Comparison of ENCODE assay signal across 34 cellular contexts in genomic region chr10:122478971-122479370, GRCh38. TPM values are rescaled to one million over a fixed set of nuclear protein-coding genes. Genes with fewer than 3 reads are reported as not detected.
DNase-seq lines count a peak whose midpoint lies in the region; ATAC-seq and TF ChIP-seq lines count a peak whose summit lies in the region.
"Had no signal": no experiment of that assay in that cellular context is flagged by ENCODE, and none has a peak within 500 bp of the region (broad histone marks: within the 10 kb centered on the region; RNA-seq: fewer than 3 reads in every experiment).

No MANE protein-coding gene starts in this region.

- intact Hi-C loops in Right ventricle myocardium superior (cut with DNase I), result no loop called here
- intact Hi-C loops in heart right ventricle (cut with DNase I), result no loop called here
- intact Hi-C loops in CD4-positive, alpha-beta memory T cell (cut with micrococcal nuclease), result no loop called here

- H4K12ac ChIP-seq in trophoblast cell (ENCODE audit: low read depth, low read length), result no peak overlapping the region

- H2BK12ac ChIP-seq in trophoblast cell (ENCODE audit: low read length), result peak overlapping the region; percentile 88

- H3K4me1 Mint-ChIP-seq in glutamatergic neuron (ENCODE audit: low read depth, unreplicated experiment), result peaks cover 26% of the 10 kb centered on the region
- peaks cover 3 to 6% (median 6%) of the 10 kb centered on the region in 4 donors for H3K4me1 Mint-ChIP-seq in CD4-positive, alpha-beta memory T cell

- H3K4me3 ChIP-seq in heart right ventricle, result no peak overlapping the region
- no peak overlapping the region for H3K4me3 ChIP-seq in trophoblast cell (ENCODE audit: low read depth, low read length)
- H3K4me3 ChIP-seq in CD4-positive, alpha-beta memory T cell (ENCODE audit: low read length in 2 of 2), result no peak overlapping the region
- H3K4me3 ChIP-seq: GM23248, lower lobe of right lung, Peyer's patch, right lobe of liver, thyroid gland had no signal

- CTCF ChIA-PET in CD4-positive, alpha-beta memory T cell (lab: Charles Lee; ENCODE audit: partially characterized antibody), result interaction anchor here (1.3 kb wide), 2 partner anchors 12 to 91 kb away, joined by 3 read pairs; no protein-coding TSS in a partner anchor

- H3K9me3 ChIP-seq in heart right ventricle (no peaks in the 10 kb centered on the region), trophoblast cell (ENCODE audit: insufficient read depth, low read depth, low read length) (peaks cover 4% of the 10 kb centered on the region)
- no peaks in the 10 kb centered on the region for H3K9me3 ChIP-seq in CD4-positive, alpha-beta memory T cell (ENCODE audit: control insufficient read depth in 1 of 2, low read length in 2 of 2)
- H3K9me3 ChIP-seq: lower lobe of right lung, Peyer's patch, right lobe of liver, thyroid gland had no signal

- H3K27ac Mint-ChIP-seq in glutamatergic neuron (ENCODE audit: unreplicated experiment), result no peak overlapping the region
- H3K27ac Mint-ChIP-seq in CD4-positive, alpha-beta memory T cell, result no peak overlapping the region
- H3K27ac Mint-ChIP-seq: activated CD4-positive, alpha-beta T cell treated with anti-CD3 and anti-CD28 coated beads for 36 hours; activated CD8-positive, alpha-beta T cell treated with anti-CD3 and anti-CD28 coated beads for 36 hours; activated naive CD4-positive, alpha-beta T cell treated with anti-CD3 and anti-CD28 coated beads, Interleukin-2, amount 50 U/mL, for 72 hours; natural killer cell treated with Interleukin-12 subunit alpha and Interleukin-12 subunit beta and Interleukin-15 and Interleukin-18, amount 100 ng/mL, for 72 hours; stimulated activated naive CD8-positive, alpha-beta T cell treated with anti-CD3 and anti-CD28 coated beads, Interleukin-15, Interleukin-2, amounts not matched to agents 100 ng/mL and 50 ng/mL, for 24 hours had no signal

- no peak overlapping the region for H3K4me3 Mint-ChIP-seq in glutamatergic neuron (ENCODE audit: unreplicated experiment)
- H3K4me3 Mint-ChIP-seq in CD4-positive, alpha-beta memory T cell, result no peak overlapping the region
- H3K4me3 Mint-ChIP-seq: activated CD4-positive, alpha-beta T cell treated with anti-CD3 and anti-CD28 coated beads for 36 hours; activated CD8-positive, alpha-beta T cell treated with anti-CD3 and anti-CD28 coated beads for 36 hours; natural killer cell treated with Interleukin-12 subunit alpha and Interleukin-12 subunit beta and Interleukin-15 and Interleukin-18, amount 100 ng/mL, for 72 hours; stimulated activated naive CD8-positive, alpha-beta T cell treated with anti-CD3 and anti-CD28 coated beads, Interleukin-15, Interleukin-2, amounts not matched to agents 100 ng/mL and 50 ng/mL, for 24 hours had no signal

- peak overlapping the region; percentile 80 for H2BK120ac ChIP-seq in trophoblast cell (ENCODE audit: insufficient read depth, low read length, poor library complexity)

- H3K27me3 Mint-ChIP-seq in glutamatergic neuron (ENCODE audit: unreplicated experiment), result peaks cover 2% of the 10 kb centered on the region
- peaks cover 0 to 4% of the 10 kb centered on the region in 2 donors for H3K27me3 Mint-ChIP-seq in CD4-positive, alpha-beta memory T cell

- H3K27ac ChIP-seq in heart right ventricle, result no peak overlapping the region
- H3K27ac ChIP-seq in trophoblast cell (ENCODE audit: low read depth, low read length), result no peak overlapping the region
- no peak overlapping the region for H3K27ac ChIP-seq in CD4-positive, alpha-beta memory T cell (ENCODE audit: low read depth, low read length)
- H3K27ac ChIP-seq: GM23248, lower lobe of right lung, parathyroid adenoma, Peyer's patch, right lobe of liver, thyroid gland had no signal

- no peak for TF ChIP-seq CTCF in heart right ventricle (IDR thresholded peaks at IDR 0.05)
- TF ChIP-seq CTCF in glutamatergic neuron (IDR thresholded peaks at IDR 0.05; ENCODE audit: partially characterized antibody, unreplicated experiment), result no peak

- H4K8ac ChIP-seq in trophoblast cell (ENCODE audit: low read depth, low read length), result peak overlapping the region; percentile 52

- H3K23ac ChIP-seq in trophoblast cell (ENCODE audit: low read length), result no peak overlapping the region

- no peak overlapping the region for H2BK5ac ChIP-seq in trophoblast cell (ENCODE audit: low read depth, low read length, poor library complexity)

- H4K91ac ChIP-seq in trophoblast cell (ENCODE audit: low read depth, low read length), result peak overlapping the region; percentile 75

- H3K4me2 ChIP-seq in trophoblast cell (ENCODE audit: low read length), result no peak overlapping the region

- H2AFZ ChIP-seq in trophoblast cell (ENCODE audit: insufficient read depth, low read length, poor library complexity), result no peak overlapping the region
- H2AFZ ChIP-seq: GM23248, parathyroid adenoma had no signal

- ATAC-seq in Right ventricle myocardium superior (ENCODE audit: poor library complexity) (no peak), heart right ventricle (no peak)
- ATAC-seq: activated CD4-positive, alpha-beta T cell treated with anti-CD3 and anti-CD28 coated beads for 36 hours; activated CD8-positive, alpha-beta T cell treated with anti-CD3 and anti-CD28 coated beads for 36 hours; activated naive CD4-positive, alpha-beta T cell treated with anti-CD3 and anti-CD28 coated beads, Interleukin-2, amount 50 U/mL, for 72 hours; lower lobe of right lung; natural killer cell treated with Interleukin-12 subunit alpha and Interleukin-12 subunit beta and Interleukin-15 and Interleukin-18, amount 100 ng/mL, for 72 hours; right lobe of liver had no signal

- 82 to 85% methylated on average over 7 of the region's 7 CpGs for WGBS in heart right ventricle, 2 donors
- WGBS in trophoblast cell (ENCODE audit: extremely low coverage, insufficient coverage, insufficient read length), result no CpG with 5 or more reads among the region's 7 CpGs

- peaks cover 5% of the 10 kb centered on the region for H3K36me3 Mint-ChIP-seq in glutamatergic neuron (ENCODE audit: unreplicated experiment)
- H3K36me3 Mint-ChIP-seq in CD4-positive, alpha-beta memory T cell, result no peaks in the 10 kb centered on the region
- H3K36me3 Mint-ChIP-seq: activated naive CD4-positive, alpha-beta T cell treated with anti-CD3 and anti-CD28 coated beads, Interleukin-2, amount 50 U/mL, for 72 hours; natural killer cell treated with Interleukin-12 subunit alpha and Interleukin-12 subunit beta and Interleukin-15 and Interleukin-18, amount 100 ng/mL, for 72 hours had no signal

- POLR2A ChIA-PET in CD4-positive, alpha-beta memory T cell (lab: Charles Lee; ENCODE audit: partially characterized antibody), result interaction anchor here (1.5 kb wide), 1 partner anchor 12 kb away, joined by 3 read pairs; no protein-coding TSS in a partner anchor

- H3K14ac ChIP-seq in trophoblast cell (ENCODE audit: low read length), result no peak overlapping the region

- H3K4me1 ChIP-seq in heart right ventricle, result peaks cover 15 to 33% (median 27%) of the 10 kb centered on the region in 9 donors
- H3K4me1 ChIP-seq in trophoblast cell (ENCODE audit: control insufficient read depth in 1 of 2, insufficient read depth in 2 of 2, low read length in 2 of 2), result peaks cover 21 to 32% of the 10 kb centered on the region in 2 experiments
- no peaks in the 10 kb centered on the region for H3K4me1 ChIP-seq in CD4-positive, alpha-beta memory T cell (ENCODE audit: insufficient read depth, low read length)

- DNase-seq in Right ventricle myocardium superior (peak; percentile 17), heart right ventricle (no peak), inferior parietal cortex (ENCODE audit: extremely low spot score) (peak; percentile 82), trophoblast cell (no peak), AG20443 (ENCODE audit: low spot score) (no peak), glutamatergic neuron (no peak)
- no peak for DNase-seq in activated naive CD4-positive, alpha-beta T cell treated with anti-CD3 and anti-CD28 coated beads, Interleukin-2, amount 50 U/mL, for 16 hours
- no peak for DNase-seq in CD4-positive, alpha-beta memory T cell
- DNase-seq: activated CD4-positive, alpha-beta T cell treated with anti-CD3 and anti-CD28 coated beads for 36 hours; activated CD8-positive, alpha-beta T cell treated with anti-CD3 and anti-CD28 coated beads for 36 hours; aorta; cortex of kidney; DND-41; erythroblast; GM23248; Karpas-422; kidney glomerular epithelial cell; lower lobe of right lung; NCI-H1417 treated with DMSO at 0.1 percent for 48 hours; NCI-H2081; NCI-H2227 treated with DMSO at 0.1 percent for 48 hours; NCI-H69; SIG-M5; stimulated activated CD8-positive, alpha-beta memory T cell treated with anti-CD3 and anti-CD28 coated beads, Interleukin-4, amount 100 ng/mL, for 48 hours; SW 1271; thyroid gland had no signal

- peak overlapping the region; percentile 47 for H3K18ac ChIP-seq in trophoblast cell (ENCODE audit: low read length)

- no peak overlapping the region for H3K9ac ChIP-seq in trophoblast cell (ENCODE audit: low read length)
- H3K9ac ChIP-seq: GM23248, parathyroid adenoma had no signal

- H3K79me1 ChIP-seq in trophoblast cell (ENCODE audit: low read length), result peaks cover 29% of the 10 kb centered on the region

- no peaks in the 10 kb centered on the region for H3K79me2 ChIP-seq in trophoblast cell (ENCODE audit: control insufficient read depth, insufficient read depth, low read length, poor library complexity)

- peaks cover 2% of the 10 kb centered on the region for H3K9me3 Mint-ChIP-seq in glutamatergic neuron (ENCODE audit: unreplicated experiment)
- H3K9me3 Mint-ChIP-seq in CD4-positive, alpha-beta memory T cell, result peaks cover 0 to 6% (median 2%) of the 10 kb centered on the region in 8 donors
- H3K9me3 Mint-ChIP-seq: natural killer cell treated with Interleukin-12 subunit alpha and Interleukin-12 subunit beta and Interleukin-15 and Interleukin-18, amount 100 ng/mL, for 72 hours had no signal

- no peaks in the 10 kb centered on the region for H3K27me3 ChIP-seq in heart right ventricle
- no peaks in the 10 kb centered on the region for H3K27me3 ChIP-seq in trophoblast cell (ENCODE audit: insufficient read depth, low read length)
- no peaks in the 10 kb centered on the region for H3K27me3 ChIP-seq in CD4-positive, alpha-beta memory T cell (ENCODE audit: insufficient read depth, low read length)
- H3K27me3 ChIP-seq: Peyer's patch, right lobe of liver, thyroid gland had no signal

- H2AK5ac ChIP-seq in trophoblast cell (ENCODE audit: low read length), result no peak overlapping the region

- H3K36me3 ChIP-seq in heart right ventricle, result peaks cover 0 to 3% (median 0%) of the 10 kb centered on the region in 9 donors
- H3K36me3 ChIP-seq in trophoblast cell (ENCODE audit: control insufficient read depth in 1 of 2, insufficient read depth in 2 of 2, low read length in 2 of 2), result peaks cover 0 to 3% of the 10 kb centered on the region in 2 experiments
- no peaks in the 10 kb centered on the region for H3K36me3 ChIP-seq in CD4-positive, alpha-beta memory T cell (ENCODE audit: insufficient read depth, low read length)
- H3K36me3 ChIP-seq: lower lobe of right lung, Peyer's patch, right lobe of liver, thyroid gland had no signal

- peak overlapping the region; percentile 64 for H3K4ac ChIP-seq in trophoblast cell (ENCODE audit: low read depth, low read length)

RNA-seq across cellular contexts. Expression of gene HTRA1, which starts 17.6 kb away (rescaled TPM):
- total RNA-seq in Right ventricle myocardium superior, result 40.9 TPM
- total RNA-seq in heart right ventricle, result 100 to 1,000 TPM in 2 of 10 donors, 10 to 100 TPM in 8; 23.4 to 108 (median 73.1) TPM
- 10 to 100 TPM; 31.9 to 35.4 TPM for polyA plus RNA-seq in heart right ventricle
- polyA plus RNA-seq in trophoblast cell (2013), result 135 and 141 TPM in 2 replicates
- 1.4 TPM for total RNA-seq in glutamatergic neuron (ENCODE audit: unreplicated experiment)
- total RNA-seq in CD4-positive, alpha-beta memory T cell, result under 1 TPM in 1 of 2 experiments, not detected in 1; 0.17 TPM
- polyA plus RNA-seq in CD4-positive, alpha-beta memory T cell, result under 1 TPM in 1 of 2 donors, not detected in 1; 0.21 TPM
- total RNA-seq: activated CD4-positive, alpha-beta T cell treated with anti-CD3 and anti-CD28 coated beads for 36 hours; activated CD8-positive, alpha-beta T cell treated with anti-CD3 and anti-CD28 coated beads for 36 hours; activated naive CD4-positive, alpha-beta T cell treated with anti-CD3 and anti-CD28 coated beads, Interleukin-2, amount 50 U/mL, for 72 hours; natural killer cell treated with Interleukin-12 subunit alpha and Interleukin-12 subunit beta and Interleukin-15 and Interleukin-18, amount 100 ng/mL, for 72 hours had no signal

RNA-seq across cellular contexts. Expression of gene ARMS2, which starts 24.5 kb away (rescaled TPM):
- total RNA-seq in Right ventricle myocardium superior, result not detected
- 1 to 10 TPM in 1 of 10 donors, under 1 TPM in 3, not detected in 6; 0.33 to 1.3 (median 0.94) TPM for total RNA-seq in heart right ventricle
- not detected for polyA plus RNA-seq in heart right ventricle
- polyA plus RNA-seq in trophoblast cell (2013), result 0.07 and 0.12 TPM in 2 replicates
- total RNA-seq in glutamatergic neuron (ENCODE audit: unreplicated experiment), result not detected
- total RNA-seq in CD4-positive, alpha-beta memory T cell, result not detected
- not detected for polyA plus RNA-seq in CD4-positive, alpha-beta memory T cell
- total RNA-seq: A172; activated CD4-positive, alpha-beta T cell treated with anti-CD3 and anti-CD28 coated beads for 36 hours; activated CD8-positive, alpha-beta T cell treated with anti-CD3 and anti-CD28 coated beads for 36 hours; aorta; GM23248; lower lobe of right lung; mucosa of gallbladder; natural killer cell treated with Interleukin-12 subunit alpha and Interleukin-12 subunit beta and Interleukin-15 and Interleukin-18, amount 100 ng/mL, for 72 hours; Peyer's patch; right lobe of liver; thyroid gland had no signal
- polyA plus RNA-seq: aorta, GM23248 had no signal

Comparison
In these comparisons a context has a peak if more than half of its experiments do, and no peak if none do; other contexts are left out.
1. DNase-seq: peak in Right ventricle myocardium superior (single experiment) and inferior parietal cortex (single experiment); none in heart right ventricle (0 of 2), trophoblast cell (0 of 2), activated naive CD4-positive, alpha-beta T cell treated with anti-CD3 and anti-CD28 coated beads, Interleukin-2, amount 50 U/mL, for 16 hours (single experiment), AG20443 (single experiment), glutamatergic neuron (single experiment) and CD4-positive, alpha-beta memory T cell (0 of 5).
2. RNA of gene HTRA1, which starts 17.6 kb away (total RNA-seq): 23.4 to 108 TPM in heart right ventricle and 40.9 TPM in Right ventricle myocardium superior (single experiment); 1.4 TPM in glutamatergic neuron (single experiment) and 0.17 TPM in CD4-positive, alpha-beta memory T cell; every median in the first group is over 10 times any median in the second.